Comparison of ENCODE assay signal across 22 cellular contexts in the genomic region with DNA sequence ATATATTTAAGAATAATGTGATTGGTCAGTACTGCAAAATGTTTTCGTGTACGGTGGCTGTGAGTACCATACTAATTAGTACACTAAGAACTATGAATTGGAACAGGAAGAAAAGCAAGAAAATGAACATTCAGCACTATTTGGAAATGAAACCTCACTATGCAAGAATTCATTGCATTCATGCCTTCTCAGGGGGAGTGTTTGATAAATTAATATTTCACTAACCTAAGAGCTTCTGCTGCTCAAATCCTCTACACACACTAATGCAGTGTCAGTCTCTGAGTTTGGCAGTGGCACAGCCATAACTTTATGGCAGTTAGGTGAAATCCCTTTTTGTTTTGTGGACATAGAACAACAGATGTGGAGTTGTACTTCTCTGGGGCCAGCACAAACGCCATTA.
"Had no signal": no experiment of that assay in that cellular context is flagged by ENCODE, and none has a peak within 500 bp of the region (broad histone marks: within the 10 kb centered on the region; RNA-seq: fewer than 3 reads in every experiment).

No MANE protein-coding gene starts in this region.

- H3K79me2 ChIP-seq: parathyroid adenoma had no signal

- H2AFZ ChIP-seq: neural progenitor cell, parathyroid adenoma had no signal

- H3K9me3 Mint-ChIP-seq: central memory CD8-positive, alpha-beta T cell; effector memory CD8-positive, alpha-beta T cell; natural killer cell; neural progenitor cell; stimulated activated naive CD8-positive, alpha-beta T cell treated with anti-CD3 and anti-CD28 coated beads, Interleukin-15, amount 100 ng/mL, for 72 hours had no signal

- H3K4me2 ChIP-seq: neural progenitor cell had no signal

- ATAC-seq: effector memory CD8-positive, alpha-beta T cell; gastroesophageal sphincter; mucosa of descending colon; natural killer cell; stimulated activated naive B cell treated with anti-CD40 and anti-IgM and Interleukin-4, amounts not matched to agents 10 μg/mL and 1 μg/mL and 100 μg/mL, for 72 hours; stimulated activated naive CD8-positive, alpha-beta T cell treated with anti-CD3 and anti-CD28 coated beads, Interleukin-15, amount 100 ng/mL, for 72 hours had no signal

- H3K4me1 Mint-ChIP-seq: central memory CD8-positive, alpha-beta T cell; natural killer cell; neural progenitor cell; stimulated activated naive B cell treated with anti-CD40 and anti-IgM and Interleukin-4, amounts not matched to agents 10 μg/mL and 1 μg/mL and 100 μg/mL, for 72 hours had no signal

- H3K36me3 Mint-ChIP-seq: natural killer cell had no signal

- H3K4me3 Mint-ChIP-seq: central memory CD8-positive, alpha-beta T cell; effector memory CD8-positive, alpha-beta T cell; natural killer cell; neural progenitor cell; stimulated activated naive B cell treated with anti-CD40 and anti-IgM and Interleukin-4, amounts not matched to agents 10 μg/mL and 1 μg/mL and 100 μg/mL, for 72 hours; stimulated activated naive CD8-positive, alpha-beta T cell treated with anti-CD3 and anti-CD28 coated beads, Interleukin-15, amount 100 ng/mL, for 72 hours had no signal

- H3K27ac Mint-ChIP-seq: effector memory CD8-positive, alpha-beta T cell; natural killer cell; neural progenitor cell; stimulated activated naive B cell treated with anti-CD40 and anti-IgM and Interleukin-4, amounts not matched to agents 10 μg/mL and 1 μg/mL and 100 μg/mL, for 72 hours; stimulated activated naive CD8-positive, alpha-beta T cell treated with anti-CD3 and anti-CD28 coated beads, Interleukin-15, amount 100 ng/mL, for 72 hours had no signal

- H3K9ac ChIP-seq: neural progenitor cell, parathyroid adenoma had no signal

- DNase-seq: effector memory CD8-positive, alpha-beta T cell; esophagus squamous epithelium; foreskin fibroblast; kidney; mucosa of descending colon; natural killer cell; nucleus accumbens; retina; sigmoid colon; stimulated activated CD4-positive, alpha-beta T cell treated with anti-CD3 and anti-CD28 coated beads, Interleukin-2, amount 100 ng/mL, for 24 hours; stimulated activated CD4-positive, alpha-beta T cell treated with anti-CD3 and anti-CD28 coated beads, Interleukin-4, amount 100 ng/mL, for 4 hours; stimulated activated naive B cell treated with anti-CD40 and anti-IgM and Interleukin-4, amounts not matched to agents 10 μg/mL and 1 μg/mL and 100 μg/mL, for 72 hours; stimulated activated naive CD8-positive, alpha-beta T cell treated with anti-CD3 and anti-CD28 coated beads, Interleukin-15, amount 100 ng/mL, for 72 hours; transverse colon had no signal

- FAIRE-seq: kidney had no signal

- H3K36me3 ChIP-seq: esophagus squamous epithelium, gastroesophageal sphincter, neural progenitor cell, prostate gland, sigmoid colon, thoracic aorta, transverse colon had no signal

- H3K4me1 ChIP-seq: gastroesophageal sphincter, prostate gland, sigmoid colon, transverse colon had no signal

- H3K27me3 Mint-ChIP-seq: stimulated activated naive B cell treated with anti-CD40 and anti-IgM and Interleukin-4, amounts not matched to agents 10 μg/mL and 1 μg/mL and 100 μg/mL, for 72 hours; stimulated activated naive CD8-positive, alpha-beta T cell treated with anti-CD3 and anti-CD28 coated beads, Interleukin-15, amount 100 ng/mL, for 72 hours had no signal

- H3K27me3 ChIP-seq: esophagus squamous epithelium, gastroesophageal sphincter, neural progenitor cell, sigmoid colon, transverse colon had no signal

- H3K27ac ChIP-seq: epithelial cell of prostate, esophagus squamous epithelium, gastroesophageal sphincter, neural progenitor cell, parathyroid adenoma, prostate gland, sigmoid colon, skin epidermis, thoracic aorta, transverse colon had no signal

- H3K9me3 ChIP-seq: esophagus squamous epithelium, mucosa of descending colon, prostate gland, sigmoid colon, thoracic aorta, transverse colon had no signal

- H3K4me3 ChIP-seq: esophagus squamous epithelium, gastroesophageal sphincter, mucosa of descending colon, neural progenitor cell, prostate gland, sigmoid colon, skin epidermis, thoracic aorta, transverse colon had no signal
